ENCODE assay signal across 9 cellular contexts in the genomic region with DNA sequence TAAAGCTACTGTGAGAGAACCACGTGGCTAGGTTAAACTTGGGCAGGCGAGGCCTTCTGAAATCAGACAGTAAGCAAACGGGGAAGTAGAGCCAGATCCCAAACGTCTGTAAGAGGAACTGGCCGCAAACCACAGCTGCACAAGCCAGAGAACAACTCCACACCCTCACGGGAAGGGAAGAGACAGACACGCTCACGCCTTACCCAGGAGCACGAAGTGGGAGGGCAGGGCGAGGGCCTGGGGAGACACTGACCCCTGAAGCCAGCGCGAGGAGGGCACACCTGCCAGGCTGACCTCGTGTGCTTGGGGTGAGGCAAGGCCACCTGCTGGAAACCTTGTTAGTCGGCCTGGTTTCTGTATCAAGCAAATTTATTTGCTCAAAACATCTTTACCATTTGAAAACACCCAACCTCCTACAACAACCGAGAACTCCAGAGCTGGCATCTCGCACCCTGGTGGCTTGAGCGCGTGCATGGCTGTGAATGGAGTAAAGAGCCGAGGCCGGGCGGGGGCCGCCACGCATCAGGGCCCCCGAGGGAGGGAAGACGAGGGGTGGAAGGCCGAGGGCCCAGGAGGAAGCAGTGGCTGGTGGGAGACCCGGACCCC. TPM values are rescaled to one million over a fixed set of nuclear protein-coding genes. Genes with fewer than 3 reads are reported as not detected.
DNase-seq lines count a peak whose midpoint lies in the region; ATAC-seq and TF ChIP-seq lines count a peak whose summit lies in the region.
"Had no signal": no experiment of that assay in that cellular context is flagged by ENCODE, and none has a peak within 500 bp of the region (broad histone marks: within the 10 kb centered on the region; RNA-seq: fewer than 3 reads in every experiment).

No MANE protein-coding gene starts in this region.

- no peak for DNase-seq in GM12864 (ENCODE audit: low read depth)
- no peak for DNase-seq in PC-3
- DNase-seq in central memory CD4-positive, alpha-beta T cell, result peak; percentile 68
- DNase-seq in NK-92 treated with Interleukin-12 subunit alpha and Interleukin-12 subunit beta, amount 100 ng/mL, for 24 hours (lab: John Stamatoyannopoulos, UW), result no peak
- no peak for DNase-seq in stimulated activated CD4-positive, alpha-beta T cell treated with anti-CD3 and anti-CD28 coated beads, Interleukin-4, amount 100 ng/mL, for 4 hours

- H3F3A ChIP-seq in PC-3 (ENCODE audit: low read length, unreplicated experiment), result no peaks in the 10 kb centered on the region

- no peak overlapping the region for H3K4me3 ChIP-seq in GM12864 (ENCODE audit: low read depth, low read length)
- no peak overlapping the region for H3K4me3 ChIP-seq in PC-3 (ENCODE audit: low read length)
- peak overlapping the region; percentile 43 to 51 for H3K4me3 ChIP-seq in neutrophil (ENCODE audit: low read depth in 1 of 2, low read length in 1 of 2)

- H3K4me1 ChIP-seq in PC-3 (ENCODE audit: insufficient read depth, low read length), result no peaks in the 10 kb centered on the region
- peaks cover 37 to 43% of the 10 kb centered on the region in 2 experiments for H3K4me1 ChIP-seq in neutrophil (ENCODE audit: control insufficient read depth in 1 of 2, insufficient read depth in 1 of 2, low read depth in 1 of 2, low read length in 1 of 2)
- H3K4me1 ChIP-seq: parathyroid adenoma had no signal

- no peaks in the 10 kb centered on the region for H3K27me3 ChIP-seq in PC-3 (ENCODE audit: low read length)
- no peaks in the 10 kb centered on the region for H3K27me3 ChIP-seq in neutrophil

- ATAC-seq in PC-3 (no peak), HG03342 (IDR thresholded peaks at IDR 0.05; ENCODE audit: unreplicated experiment) (no peak), GM18873 (IDR thresholded peaks at IDR 0.05; ENCODE audit: low FRiP score, unreplicated experiment) (no peak)

- H3K9me2 ChIP-seq in PC-3 (replicated peaks; ENCODE audit: low read length), result no peaks in the 10 kb centered on the region

- H3K27ac ChIP-seq in PC-3 (ENCODE audit: low read length), result no peak overlapping the region
- peak overlapping the region; percentile 93 for H3K27ac ChIP-seq in neutrophil
- H3K27ac ChIP-seq: parathyroid adenoma had no signal

- no peak overlapping the region for H3K4me2 ChIP-seq in PC-3 (ENCODE audit: low read length)

- no peaks in the 10 kb centered on the region for H3K36me3 ChIP-seq in PC-3 (ENCODE audit: low read depth, low read length)
- peaks cover 82% of the 10 kb centered on the region for H3K36me3 ChIP-seq in neutrophil

- CTCF ChIA-PET in PC-3 (lab: Charles Lee), result no interaction called here

- TF ChIP-seq CTCF in GM12864 (IDR thresholded peaks at IDR 0.05; ENCODE audit: low read depth, low read length, missing control alignments), result peak; percentile 33
- TF ChIP-seq CTCF in PC-3 (conservative IDR thresholded peaks at IDR 0.05; ENCODE audit: low read depth, low read length), result no peak
- peak; percentile 29 for TF ChIP-seq CTCF in neutrophil (IDR thresholded peaks at IDR 0.05)

- H3K79me2 ChIP-seq in PC-3 (ENCODE audit: low read length), result peaks cover 7% of the 10 kb centered on the region

- H3K9me3 ChIP-seq in PC-3 (ENCODE audit: low read length) (no peaks in the 10 kb centered on the region), neutrophil (no peaks in the 10 kb centered on the region)

- no peak overlapping the region for H2AFZ ChIP-seq in PC-3 (ENCODE audit: low read length)
- H2AFZ ChIP-seq: parathyroid adenoma had no signal

- BruUV-seq in PC-3 (replicated peaks; lab: Mats Ljungman, UMichigan), result TSS peak; percentile 15

- POLR2A ChIA-PET in PC-3 (lab: Charles Lee; ENCODE audit: unreplicated experiment), result no interaction called here

- no peaks in the 10 kb centered on the region for H4K20me1 ChIP-seq in PC-3 (ENCODE audit: low read length)

- H3K9ac ChIP-seq in PC-3 (ENCODE audit: low read length), result no peak overlapping the region
- H3K9ac ChIP-seq: parathyroid adenoma had no signal

- intact Hi-C loops in PC-3 (cut with micrococcal nuclease), result no loop called here

RNA-seq across cellular contexts. Expression of a gene that starts 7.3 kb away (rescaled TPM):
- 335 and 375 TPM in 2 replicates for total RNA-seq in PC-3 (2014; rRNA removed)

RNA-seq across cellular contexts. Expression of a gene that starts 15.9 kb away (rescaled TPM):
- 517 and 644 TPM in 2 replicates for total RNA-seq in PC-3 (2014; rRNA removed)

RNA-seq across cellular contexts. Expression of a gene that starts 20.9 kb away (rescaled TPM):
- 45.3 and 68.4 TPM in 2 replicates for total RNA-seq in PC-3 (2014; rRNA removed)

RNA-seq across cellular contexts. Expression of a gene that starts 48.0 kb away (rescaled TPM):
- 27.3 and 31.3 TPM in 2 replicates for total RNA-seq in PC-3 (2014; rRNA removed)

Comparison
In these comparisons a context has a peak if more than half of its experiments do, and no peak if none do; other contexts are left out.
1. H3K4me3 ChIP-seq: peak in neutrophil (2 of 2); none in GM12864 (single experiment) and PC-3 (single experiment).